ENCODE assay signal across 28 cellular contexts in genomic region chr3:139868773-139869172, GRCh38.
"Had no signal": no experiment of that assay in that cellular context is flagged by ENCODE, and none has a peak within 500 bp of the region (broad histone marks: within the 10 kb centered on the region; RNA-seq: fewer than 3 reads in every experiment).

No MANE protein-coding gene starts in this region.

- H3K4me3 Mint-ChIP-seq: immature natural killer cell; mesothelial cell of epicardium; naive B cell; natural killer cell; nephron progenitor cell; neural progenitor cell; stimulated activated naive B cell treated with anti-CD40 and anti-IgM and Interleukin-4, amounts not matched to agents 10 μg/mL and 1 μg/mL and 100 μg/mL, for 72 hours had no signal

- H3K27me3 ChIP-seq: neural progenitor cell, neutrophil, right atrium auricular region, right lobe of liver, stomach, testis, thyroid gland, transverse colon, upper lobe of left lung, vagina had no signal

- ATAC-seq: natural killer cell; right lobe of liver; stimulated activated naive B cell treated with anti-CD40 and anti-IgM and Interleukin-4, amounts not matched to agents 10 μg/mL and 1 μg/mL and 100 μg/mL, for 72 hours; stimulated activated naive CD8-positive, alpha-beta T cell treated with anti-CD3 and anti-CD28 coated beads, Interleukin-15, Interleukin-2, amounts not matched to agents 100 U/mL and 50 U/mL, for 24 hours had no signal

- DNase-seq: hippocampal formation; immature natural killer cell; left ventricle myocardium inferior; mesendoderm; naive B cell; natural killer cell; nephron progenitor cell; occipital lobe; right lobe of liver; stimulated activated CD4-positive, alpha-beta T cell treated with anti-CD3 and anti-CD28 coated beads, Interleukin-12 subunit alpha, Interleukin-12 subunit beta, amount 100 ng/mL, for 4 hours; stimulated activated CD4-positive, alpha-beta T cell treated with anti-CD3 and anti-CD28 coated beads, Interleukin-15, amount 100 ng/mL, for 24 hours; stimulated activated CD4-positive, alpha-beta T cell treated with anti-CD3 and anti-CD28 coated beads, Interleukin-2, amount 100 ng/mL, for 24 hours; stimulated activated CD4-positive, alpha-beta T cell treated with anti-CD3 and anti-CD28 coated beads, Interleukin-4, amount 100 ng/mL, for 1 hour; stimulated activated naive B cell treated with anti-CD40 and anti-IgM and Interleukin-4, amounts not matched to agents 10 μg/mL and 1 μg/mL and 100 μg/mL, for 72 hours; stimulated activated naive CD8-positive, alpha-beta T cell treated with anti-CD3 and anti-CD28 coated beads, Interleukin-15, Interleukin-2, amounts not matched to agents 100 U/mL and 50 U/mL, for 24 hours; stomach; testis; thyroid gland; transverse colon; upper lobe of left lung had no signal

- H3K4me1 ChIP-seq: left ventricle myocardium inferior, neural progenitor cell, parathyroid adenoma, right atrium auricular region, right lobe of liver, stomach, testis, thyroid gland, transverse colon, upper lobe of left lung, vagina had no signal

- H3K4me1 Mint-ChIP-seq: immature natural killer cell; mesothelial cell of epicardium; naive B cell; natural killer cell; nephron progenitor cell; neural progenitor cell; stimulated activated naive B cell treated with anti-CD40 and anti-IgM and Interleukin-4, amounts not matched to agents 10 μg/mL and 1 μg/mL and 100 μg/mL, for 72 hours had no signal

- H3K36me3 Mint-ChIP-seq: mesothelial cell of epicardium; naive B cell; natural killer cell; neural progenitor cell; stimulated activated naive B cell treated with anti-CD40 and anti-IgM and Interleukin-4, amounts not matched to agents 10 μg/mL and 1 μg/mL and 100 μg/mL, for 72 hours had no signal

- H3K9me3 Mint-ChIP-seq: neural progenitor cell had no signal

- H3K9me3 ChIP-seq: neutrophil, right atrium auricular region, right lobe of liver, testis, thyroid gland, transverse colon, upper lobe of left lung, vagina had no signal

- H3K4me3 ChIP-seq: left ventricle myocardium inferior, lung, neural progenitor cell, right atrium auricular region, right lobe of liver, stomach, testis, thyroid gland, transverse colon, upper lobe of left lung, vagina had no signal

- H3K36me3 ChIP-seq: left ventricle myocardium inferior, neural progenitor cell, neutrophil, right atrium auricular region, right lobe of liver, stomach, thyroid gland, transverse colon, upper lobe of left lung, vagina had no signal

- H3K27ac Mint-ChIP-seq: immature natural killer cell; mesothelial cell of epicardium; naive B cell; natural killer cell; nephron progenitor cell; neural progenitor cell; progenitor cell of endocrine pancreas; stimulated activated naive B cell treated with anti-CD40 and anti-IgM and Interleukin-4, amounts not matched to agents 10 μg/mL and 1 μg/mL and 100 μg/mL, for 72 hours had no signal
